Comparison of ENCODE assay signal across 13 cellular contexts in genomic region chr14:22974530-22975313, GRCh38. TPM values are rescaled to one million over a fixed set of nuclear protein-coding genes. Genes with fewer than 3 reads are reported as not detected.
DNase-seq lines count a peak whose midpoint lies in the region; ATAC-seq, FAIRE-seq and TF ChIP-seq lines count a peak whose summit lies in the region.
"Had no signal": no experiment of that assay in that cellular context is flagged by ENCODE, and none has a peak within 500 bp of the region (broad histone marks: within the 10 kb centered on the region; RNA-seq: fewer than 3 reads in every experiment).

No MANE protein-coding gene starts in this region.

- H3K27me3 ChIP-seq in left ventricle myocardium inferior (ENCODE audit: low read depth) (no peaks in the 10 kb centered on the region), K562 (ENCODE audit: control insufficient read depth in 2 of 2, insufficient read depth in 2 of 2, low read length in 2 of 2) (no peaks in the 10 kb centered on the region), right lobe of liver (no peaks in the 10 kb centered on the region), vagina (no peaks in the 10 kb centered on the region)

- H3K4me1 ChIP-seq in left ventricle myocardium inferior, result peaks cover 49% of the 10 kb centered on the region
- H3K4me1 ChIP-seq in K562 (replicated peaks in 1 of 2; ENCODE audit: control insufficient read depth in 2 of 2, insufficient read depth in 2 of 2, low read length in 2 of 2), result peaks cover 22 to 23% of the 10 kb centered on the region in 2 experiments
- peaks cover 0 to 60% (median 26%) of the 10 kb centered on the region in 4 donors for H3K4me1 ChIP-seq in right lobe of liver
- peaks cover 46% of the 10 kb centered on the region for H3K4me1 ChIP-seq in vagina

- in situ Hi-C loops in K562 (cut with MboI), result loop anchor here (5.0 kb wide), 1 partner anchor 78 kb away; no protein-coding TSS in a partner anchor

- no peak for DNase-seq in left ventricle myocardium inferior
- DNase-seq in Right ventricle myocardium superior, result no peak
- DNase-seq in K562 (ENCODE audit: extremely low read depth in 1 of 4, low spot score in 3 of 4), result no peak
- peak in 1 of 3 donors; percentile 56 for DNase-seq in right lobe of liver
- DNase-seq in vagina (ENCODE audit: extremely low spot score in 2 of 2), result no peak
- no peak for DNase-seq in DMS 273 treated with DMSO at 0.1 percent for 48 hours (lab: John Stamatoyannopoulos, UW)
- DNase-seq in NCI-H82 treated with DMSO at 0.1 percent for 48 hours (lab: John Stamatoyannopoulos, UW; ENCODE audit: unreplicated experiment), result no peak
- DNase-seq in central memory CD4-positive, alpha-beta T cell, result no peak
- DNase-seq: activated CD4-positive, alpha-beta T cell treated with anti-CD3 and anti-CD28 coated beads, Interleukin-2, amount 50 U/mL, for 4 hours; activated naive CD8-positive, alpha-beta T cell treated with anti-CD3 and anti-CD28 coated beads, Interleukin-2, amount 50 U/mL, for 24 hours; activated T-cell treated with anti-CD3 and anti-CD28 coated beads, Interleukin-2, amount 50 U/mL, for 72 hours; Calu3 had no signal

- peak overlapping the region; percentile 57 for H3K27ac ChIP-seq in left ventricle myocardium inferior (replicated peaks)
- H3K27ac ChIP-seq in K562 (ENCODE audit: extremely low read depth, low read depth, low read length), result no peak overlapping the region
- peak overlapping the region in 1 of 3 donors; percentile 89 for H3K27ac ChIP-seq in right lobe of liver
- peak overlapping the region; percentile 39 for H3K27ac ChIP-seq in vagina

- WGBS in K562 (ENCODE audit: insufficient coverage, low coverage, missing lambda C conversion rate), result 65% methylated on average over 9 of the region's 9 CpGs
- 28% methylated on average over 7 of the region's 9 CpGs for WGBS in right lobe of liver (ENCODE audit: insufficient coverage, low coverage, low lambda C conversion rate, missing lambda C conversion rate)

- H3K9me3 ChIP-seq in left ventricle myocardium inferior (replicated peaks) (no peaks in the 10 kb centered on the region), K562 (replicated peaks; ENCODE audit: control insufficient read depth, insufficient read depth, low read depth, low read length) (no peaks in the 10 kb centered on the region), right lobe of liver (no peaks in the 10 kb centered on the region), vagina (no peaks in the 10 kb centered on the region)

- no peak overlapping the region for H3K4me2 ChIP-seq in K562 (ENCODE audit: insufficient read depth, low read length)

- H3K79me2 ChIP-seq in K562 (ENCODE audit: control insufficient read depth, insufficient read depth, low read length), result no peaks in the 10 kb centered on the region

- no peak for ATAC-seq in Right ventricle myocardium superior (ENCODE audit: poor library complexity)
- ATAC-seq in K562, result no peak
- ATAC-seq in right lobe of liver, result no peak
- ATAC-seq: activated naive CD8-positive, alpha-beta T cell treated with anti-CD3 and anti-CD28 coated beads, Interleukin-2, amount 50 U/mL, for 24 hours had no signal

- no peak overlapping the region for H3K9ac ChIP-seq in K562 (ENCODE audit: insufficient read depth in 1 of 2, low read depth in 2 of 2, low read length in 2 of 2)

- H3K9me1 ChIP-seq in K562 (ENCODE audit: control insufficient read depth, insufficient read depth, low read length), result no peaks in the 10 kb centered on the region

- CTCF ChIA-PET in K562 (lab: Yijun Ruan, JAX; ENCODE audit: low intra/inter-chr PET ratio), result interaction anchor here (1.4 to 2.6 kb wide), 4 partner anchors 8 to 83 kb away, joined by 7 to 27 read pairs (median 16); partner anchors contain the start of genes AJUBA and CDH24

- TF ChIP-seq POLR2A in K562 (conservative IDR thresholded peaks at IDR 0.05) (no peak), right lobe of liver (IDR thresholded peaks at IDR 0.05) (peak; percentile 29), vagina (IDR thresholded peaks at IDR 0.05) (no peak)

- TF ChIP-seq RAD21 in K562 (CRISPR knock-in tag; conservative IDR thresholded peaks at IDR 0.05 in 1 of 2, IDR thresholded peaks at IDR 0.05 in 1 of 2), result no peak

- no TSS peak for BruUV-seq in K562 (replicated peaks; lab: Mats Ljungman, UMichigan)

- intact Hi-C loops in left ventricle myocardium inferior (cut with micrococcal nuclease), result no loop called here
- intact Hi-C loops in Right ventricle myocardium superior (cut with DNase I), result no loop called here
- intact Hi-C loops in K562 (cut with micrococcal nuclease), result loop anchor here (5.0 kb wide), 1 partner anchor 133 kb away; no protein-coding TSS in a partner anchor
- intact Hi-C loops in right lobe of liver (cut with DNase I), result no loop called here
- intact Hi-C loops in vagina (cut with DNase I), result loop anchor here (5.0 kb wide), 1 partner anchor 1923 kb away; no protein-coding TSS in a partner anchor

- H2AFZ ChIP-seq in K562 (ENCODE audit: low read depth, low read length), result no peak overlapping the region

- TF ChIP-seq CTCF in left ventricle myocardium inferior (IDR thresholded peaks at IDR 0.05; ENCODE audit: borderline replicate concordance) (no peak), K562 (IDR thresholded peaks at IDR 0.05 in 2 of 3, conservative IDR thresholded peaks at IDR 0.05 in 1 of 3; ENCODE audit: insufficient read depth in 2 of 3, low read depth in 1 of 3, low read length in 3 of 3) (no peak), right lobe of liver (IDR thresholded peaks at IDR 0.05) (no peak), vagina (IDR thresholded peaks at IDR 0.05) (no peak)

- TF ChIP-seq EP300 in K562 (IDR thresholded peaks at IDR 0.05; ENCODE audit: low read length), result no peak

- no peak for FAIRE-seq in K562 (lab: Jason Lieb, UNC)
- FAIRE-seq: HTR-8/SVneo had no signal

- H3K36me3 ChIP-seq in left ventricle myocardium inferior (peaks cover 14% of the 10 kb centered on the region), K562 (ENCODE audit: control insufficient read depth, insufficient read depth, low read length) (no peaks in the 10 kb centered on the region), right lobe of liver (peaks cover 0 to 26% (median 3%) of the 10 kb centered on the region in 4 donors), vagina (peaks cover 0 to 25% of the 10 kb centered on the region in 2 donors)

- POLR2A ChIA-PET in K562 (lab: Yijun Ruan, JAX), result interaction anchor here (1.7 kb wide), 1 partner anchor 17 kb away, joined by 4 read pairs; the partner anchor contains the start of gene HAUS4

- no peaks in the 10 kb centered on the region for H4K20me1 ChIP-seq in K562 (replicated peaks; ENCODE audit: control insufficient read depth, insufficient read depth, low read length)

- H3K4me3 ChIP-seq in left ventricle myocardium inferior (no peak overlapping the region), K562 (no peak overlapping the region), right lobe of liver (peak overlapping the region in 1 of 3 donors; percentile 42), vagina (no peak overlapping the region)

RNA-seq across cellular contexts. Expression of gene AJUBA, which starts 7.6 kb away (rescaled TPM):
- 7.2 TPM for total RNA-seq in left ventricle myocardium inferior
- 10.9 TPM for total RNA-seq in Right ventricle myocardium superior
- 12.8 and 18.9 TPM in 2 replicates for total RNA-seq in K562 (2011; cell fraction: chromatin; rRNA removed; ENCODE audit: low replicate concordance)
- total RNA-seq in K562 (2011; cell fraction: nucleolus; rRNA removed), result 9.2 and 10.0 TPM in 2 replicates
- 10.9 and 18.6 TPM in 2 replicates for total RNA-seq in K562 (2011; cell fraction: nucleoplasm; rRNA removed)
- 3.3 and 5.3 TPM in 2 replicates for total RNA-seq in K562 (2014; rRNA removed)
- 3.1 and 3.2 TPM in 2 replicates for total RNA-seq in K562 (2014; rRNA removed; fragmentation: Illumina TruSeq; extraction: Trizol)
- total RNA-seq in K562 (2015; rRNA removed; fragmentation: Illumina TruSeq; extraction: Trizol), result 1.5 and 1.8 TPM in 2 replicates
- total RNA-seq in K562 (2021), result 2.9 and 4.3 TPM in 2 replicates
- polyA plus RNA-seq in K562 (2011; rRNA removed), result 4.7 and 6.4 TPM in 2 replicates
- polyA plus RNA-seq in K562 (2011; cell fraction: cytosol; rRNA removed), result 3.5 and 5.2 TPM in 2 replicates
- 7.3 and 10.0 TPM in 2 replicates for polyA plus RNA-seq in K562 (2011; cell fraction: nucleus; rRNA removed)
- 3.0 and 13.8 TPM in 2 replicates for polyA plus RNA-seq in K562 (2012)
- 2.3 and 2.8 TPM in 2 replicates for polyA plus RNA-seq in K562 (2014; fragmentation: Illumina TruSeq; extraction: Trizol)
- polyA plus RNA-seq in K562 (2014; fragmentation: Nextera tagmentation; extraction: Ambion mirVana), result 1 to 10 TPM in 1 of 2 experiments, under 1 TPM in 1; 0.73 to 1.6 TPM
- polyA plus RNA-seq in K562 (2014; rRNA removed), result 2.0 and 2.2 TPM in 2 replicates
- polyA minus RNA-seq in K562 (2011; rRNA and poly(A)+ RNA removed), result 10.0 and 10.6 TPM in 2 replicates
- polyA minus RNA-seq in K562 (2011; cell fraction: cytosol; rRNA and poly(A)+ RNA removed), result 3.7 and 4.5 TPM in 2 replicates
- polyA minus RNA-seq in K562 (2011; cell fraction: nucleus; rRNA and poly(A)+ RNA removed), result 4.7 and 9.6 TPM in 2 replicates
- total RNA-seq in right lobe of liver, result 10 to 100 TPM in 5 of 6 experiments, 1 to 10 TPM in 1; 7.8 to 64.6 (median 54.2) TPM
- total RNA-seq in vagina, result 21.9 TPM

RNA-seq across cellular contexts. Expression of gene HAUS4, which starts 17.8 kb away (rescaled TPM):
- 17.9 TPM for total RNA-seq in left ventricle myocardium inferior
- 16.4 TPM for total RNA-seq in Right ventricle myocardium superior
- total RNA-seq in K562 (2011; cell fraction: chromatin; rRNA removed; ENCODE audit: low replicate concordance), result 69.7 and 91.7 TPM in 2 replicates
- 49.2 and 58.2 TPM in 2 replicates for total RNA-seq in K562 (2011; cell fraction: nucleolus; rRNA removed)
- total RNA-seq in K562 (2011; cell fraction: nucleoplasm; rRNA removed), result 65.3 and 66.7 TPM in 2 replicates
- total RNA-seq in K562 (2014; rRNA removed), result 53.3 and 62.8 TPM in 2 replicates
- total RNA-seq in K562 (2014; rRNA removed; fragmentation: Illumina TruSeq; extraction: Trizol), result 59.2 and 62.3 TPM in 2 replicates
- 44.1 and 49.2 TPM in 2 replicates for total RNA-seq in K562 (2015; rRNA removed; fragmentation: Illumina TruSeq; extraction: Trizol)
- 47.4 and 49.3 TPM in 2 replicates for total RNA-seq in K562 (2021)
- polyA plus RNA-seq in K562 (2011; rRNA removed), result 80.3 and 85.4 TPM in 2 replicates
- polyA plus RNA-seq in K562 (2011; cell fraction: cytosol; rRNA removed), result 34.3 and 50.3 TPM in 2 replicates
- polyA plus RNA-seq in K562 (2011; cell fraction: nucleus; rRNA removed), result 60.6 and 85.4 TPM in 2 replicates
- polyA plus RNA-seq in K562 (2012), result 43.0 and 99.2 TPM in 2 replicates
- 41.2 and 46.3 TPM in 2 replicates for polyA plus RNA-seq in K562 (2014; fragmentation: Illumina TruSeq; extraction: Trizol)
- polyA plus RNA-seq in K562 (2014; fragmentation: Nextera tagmentation; extraction: Ambion mirVana), result 10 to 100 TPM; 12.5 to 13.0 TPM
- polyA plus RNA-seq in K562 (2014; rRNA removed), result 71.8 and 71.9 TPM in 2 replicates
- 76.9 and 94.5 TPM in 2 replicates for polyA minus RNA-seq in K562 (2011; rRNA and poly(A)+ RNA removed)
- 27.2 and 28.9 TPM in 2 replicates for polyA minus RNA-seq in K562 (2011; cell fraction: cytosol; rRNA and poly(A)+ RNA removed)
- polyA minus RNA-seq in K562 (2011; cell fraction: nucleus; rRNA and poly(A)+ RNA removed), result 28.1 and 36.3 TPM in 2 replicates
- total RNA-seq in right lobe of liver, result 10 to 100 TPM in 4 of 6 experiments, 1 to 10 TPM in 2; 6.8 to 17.9 (median 12.4) TPM
- total RNA-seq in vagina, result 65.6 TPM

RNA-seq across cellular contexts. Expression of gene C14orf93, which starts 35.2 kb away (rescaled TPM):
- total RNA-seq in left ventricle myocardium inferior (4.9 TPM), Right ventricle myocardium superior (5.5 TPM), K562 (2014; rRNA removed) (17.0 and 18.7 TPM in 2 replicates), K562 (2014; rRNA removed; fragmentation: Illumina TruSeq; extraction: Trizol) (11.1 and 12.9 TPM in 2 replicates), K562 (2015; rRNA removed; fragmentation: Illumina TruSeq; extraction: Trizol) (11.8 and 14.8 TPM in 2 replicates), K562 (2021) (15.9 and 16.1 TPM in 2 replicates), right lobe of liver (1 to 10 TPM; 1.7 to 4.0 (median 3.2) TPM), vagina (16.0 TPM)
- total RNA-seq in K562 (2011; cell fraction: chromatin; rRNA removed; ENCODE audit: low replicate concordance), result 17.1 and 22.1 TPM in 2 replicates
- total RNA-seq in K562 (2011; cell fraction: nucleolus; rRNA removed), result 11.1 and 12.5 TPM in 2 replicates
- total RNA-seq in K562 (2011; cell fraction: nucleoplasm; rRNA removed), result 12.4 and 13.6 TPM in 2 replicates
- polyA plus RNA-seq in K562 (2011; rRNA removed) (20.4 and 23.1 TPM in 2 replicates), K562 (2014; fragmentation: Illumina TruSeq; extraction: Trizol) (22.0 and 26.3 TPM in 2 replicates), K562 (2014; fragmentation: Nextera tagmentation; extraction: Ambion mirVana) (1 to 10 TPM; 2.2 to 3.0 TPM), K562 (2014; rRNA removed) (22.4 and 24.3 TPM in 2 replicates)
- 24.5 and 29.4 TPM in 2 replicates for polyA plus RNA-seq in K562 (2011; cell fraction: cytosol; rRNA removed)
- 21.8 and 24.5 TPM in 2 replicates for polyA plus RNA-seq in K562 (2011; cell fraction: nucleus; rRNA removed)
- polyA plus RNA-seq in K562 (2012), result 11.8 and 23.7 TPM in 2 replicates
- 28.0 and 29.8 TPM in 2 replicates for polyA minus RNA-seq in K562 (2011; rRNA and poly(A)+ RNA removed)
- 9.7 and 11.8 TPM in 2 replicates for polyA minus RNA-seq in K562 (2011; cell fraction: cytosol; rRNA and poly(A)+ RNA removed)
- 5.3 and 7.0 TPM in 2 replicates for polyA minus RNA-seq in K562 (2011; cell fraction: nucleus; rRNA and poly(A)+ RNA removed)

RNA-seq across cellular contexts. Expression of gene PRMT5, which starts 45.5 kb away (rescaled TPM):
- total RNA-seq in left ventricle myocardium inferior (59.0 TPM), Right ventricle myocardium superior (50.2 TPM), K562 (2014; rRNA removed) (123 and 171 TPM in 2 replicates), K562 (2014; rRNA removed; fragmentation: Illumina TruSeq; extraction: Trizol) (222 and 228 TPM in 2 replicates), K562 (2015; rRNA removed; fragmentation: Illumina TruSeq; extraction: Trizol) (245 and 276 TPM in 2 replicates), K562 (2021) (246 and 247 TPM in 2 replicates), right lobe of liver (10 to 100 TPM; 22.5 to 32.1 (median 25.7) TPM), vagina (65.6 TPM)
- total RNA-seq in K562 (2011; cell fraction: chromatin; rRNA removed; ENCODE audit: low replicate concordance), result 278 and 432 TPM in 2 replicates
- total RNA-seq in K562 (2011; cell fraction: nucleolus; rRNA removed), result 251 and 313 TPM in 2 replicates
- total RNA-seq in K562 (2011; cell fraction: nucleoplasm; rRNA removed), result 210 and 241 TPM in 2 replicates
- polyA plus RNA-seq in K562 (2011; rRNA removed) (409 and 552 TPM in 2 replicates), K562 (2014; fragmentation: Illumina TruSeq; extraction: Trizol) (270 and 321 TPM in 2 replicates), K562 (2014; fragmentation: Nextera tagmentation; extraction: Ambion mirVana) (100 to 1,000 TPM; 114 to 155 TPM), K562 (2014; rRNA removed) (216 and 257 TPM in 2 replicates)
- polyA plus RNA-seq in K562 (2011; cell fraction: cytosol; rRNA removed), result 792 and 841 TPM in 2 replicates
- polyA plus RNA-seq in K562 (2011; cell fraction: nucleus; rRNA removed), result 583 and 596 TPM in 2 replicates
- 146 and 359 TPM in 2 replicates for polyA plus RNA-seq in K562 (2012)
- polyA minus RNA-seq in K562 (2011; rRNA and poly(A)+ RNA removed), result 300 and 519 TPM in 2 replicates
- polyA minus RNA-seq in K562 (2011; cell fraction: cytosol; rRNA and poly(A)+ RNA removed), result 206 and 309 TPM in 2 replicates
- 93.0 and 134 TPM in 2 replicates for polyA minus RNA-seq in K562 (2011; cell fraction: nucleus; rRNA and poly(A)+ RNA removed)

RNA-seq across cellular contexts. Expression of gene RBM23, which starts 55.8 kb away (rescaled TPM):
- total RNA-seq in left ventricle myocardium inferior (42.1 TPM), Right ventricle myocardium superior (37.8 TPM), K562 (2014; rRNA removed) (46.0 and 68.2 TPM in 2 replicates), K562 (2014; rRNA removed; fragmentation: Illumina TruSeq; extraction: Trizol) (48.9 and 53.2 TPM in 2 replicates), K562 (2015; rRNA removed; fragmentation: Illumina TruSeq; extraction: Trizol) (66.8 and 73.0 TPM in 2 replicates), K562 (2021) (56.0 and 58.5 TPM in 2 replicates), right lobe of liver (10 to 100 TPM; 22.2 to 38.0 (median 34.0) TPM), vagina (68.5 TPM)
- total RNA-seq in K562 (2011; cell fraction: chromatin; rRNA removed; ENCODE audit: low replicate concordance), result 87.2 and 129 TPM in 2 replicates
- total RNA-seq in K562 (2011; cell fraction: nucleolus; rRNA removed), result 74.0 and 76.5 TPM in 2 replicates
- total RNA-seq in K562 (2011; cell fraction: nucleoplasm; rRNA removed), result 81.6 and 84.0 TPM in 2 replicates
- polyA plus RNA-seq in K562 (2011; rRNA removed) (36.2 and 57.8 TPM in 2 replicates), K562 (2014; fragmentation: Illumina TruSeq; extraction: Trizol) (50.2 and 69.0 TPM in 2 replicates), K562 (2014; fragmentation: Nextera tagmentation; extraction: Ambion mirVana) (100 to 1,000 TPM in 1 of 2 experiments, 10 to 100 TPM in 1; 67.8 to 102 TPM), K562 (2014; rRNA removed) (47.1 and 50.4 TPM in 2 replicates)
- 57.1 and 82.5 TPM in 2 replicates for polyA plus RNA-seq in K562 (2011; cell fraction: cytosol; rRNA removed)
- 68.8 and 78.6 TPM in 2 replicates for polyA plus RNA-seq in K562 (2011; cell fraction: nucleus; rRNA removed)
- 43.1 and 49.8 TPM in 2 replicates for polyA plus RNA-seq in K562 (2012)
- polyA minus RNA-seq in K562 (2011; rRNA and poly(A)+ RNA removed), result 65.1 and 89.3 TPM in 2 replicates
- polyA minus RNA-seq in K562 (2011; cell fraction: cytosol; rRNA and poly(A)+ RNA removed), result 26.5 and 31.2 TPM in 2 replicates
- 24.9 and 39.5 TPM in 2 replicates for polyA minus RNA-seq in K562 (2011; cell fraction: nucleus; rRNA and poly(A)+ RNA removed)

Comparison
In these comparisons a context has a peak if more than half of its experiments do, and no peak if none do; other contexts are left out.
1. intact Hi-C loops: an anchor here in K562 (5.0 kb wide) and vagina (5.0 kb wide); none called in left ventricle myocardium inferior, Right ventricle myocardium superior and right lobe of liver.